19 cellular contexts compared by ENCODE assay signal in the genomic region with DNA sequence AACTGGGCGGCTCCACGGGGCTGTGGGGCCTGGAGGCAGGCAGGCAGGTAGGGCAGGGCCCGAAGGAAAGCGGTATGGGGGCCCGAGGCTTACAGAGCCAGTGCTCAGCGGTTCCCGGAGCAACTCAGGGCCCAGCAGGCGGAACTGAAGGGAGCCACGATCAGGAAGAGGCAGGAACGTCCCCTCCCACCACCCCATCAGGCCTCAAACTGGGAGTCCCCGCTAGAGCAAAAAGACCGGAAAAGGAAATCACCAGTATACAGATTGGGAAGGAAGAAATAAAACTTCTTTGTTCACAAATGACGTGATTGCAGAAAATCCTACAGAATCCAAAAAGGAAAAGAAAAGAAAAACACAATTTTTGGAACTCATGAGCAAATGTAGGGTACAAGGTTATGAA. TPM values are rescaled to one million over a fixed set of nuclear protein-coding genes. Genes with fewer than 3 reads are reported as not detected.
DNase-seq lines count a peak whose midpoint lies in the region.
"Had no signal": no experiment of that assay in that cellular context is flagged by ENCODE, and none has a peak within 500 bp of the region (broad histone marks: within the 10 kb centered on the region; RNA-seq: fewer than 3 reads in every experiment).

No MANE protein-coding gene starts in this region.

- H3K27me3 ChIP-seq in BLaER1 treated with 17β-estradiol and CSF1 and Interleukin-3, amounts not matched to agents 10 nM and 100 nM, result peaks cover 0 to 7% (median 0%) of the 10 kb centered on the region in 11 experiments; a peak in 4 of 22 replicates
- H3K27me3 ChIP-seq in effector memory CD4-positive, alpha-beta T cell (replicated peaks; ENCODE audit: control insufficient read depth, insufficient read depth, low read length, poor library complexity, severe bottlenecking), result peaks cover 4% of the 10 kb centered on the region

- H3K4me3 ChIP-seq in BLaER1 treated with 17β-estradiol and CSF1 and Interleukin-3, amounts not matched to agents 10 nM and 100 nM, result peak overlapping the region in 8 of 10 experiments; percentile 7 to 60 (median 44); a peak in 14 of 20 replicates
- no peak overlapping the region for H3K4me3 ChIP-seq in effector memory CD4-positive, alpha-beta T cell (ENCODE audit: insufficient read depth, low read depth, low read length, poor library complexity, severe bottlenecking)
- H3K4me3 ChIP-seq: HAP-1 had no signal

- H3K9ac ChIP-seq in BLaER1 treated with 17β-estradiol and CSF1 and Interleukin-3, amounts not matched to agents 10 nM and 100 nM, result peak overlapping the region; percentile 68 to 81 (median 78); a peak in 21 of 22 replicates

- H3K36me3 ChIP-seq in BLaER1 treated with 17β-estradiol and CSF1 and Interleukin-3, amounts not matched to agents 10 nM and 100 nM, result no peaks in the 10 kb centered on the region
- H3K36me3 ChIP-seq in effector memory CD4-positive, alpha-beta T cell (ENCODE audit: control insufficient read depth, insufficient read depth, low read length), result no peaks in the 10 kb centered on the region
- H3K36me3 ChIP-seq: HAP-1 had no signal

- no peaks in the 10 kb centered on the region for H4K20me1 ChIP-seq in BLaER1 treated with 17β-estradiol and CSF1 and Interleukin-3, amounts not matched to agents 10 nM and 100 nM

- peaks cover 0 to 8% (median 0%) of the 10 kb centered on the region in 11 experiments; a peak in 2 of 22 replicates for H3K9me3 ChIP-seq in BLaER1 treated with 17β-estradiol and CSF1 and Interleukin-3, amounts not matched to agents 10 nM and 100 nM (replicated peaks in 1 of 11)
- no peaks in the 10 kb centered on the region for H3K9me3 ChIP-seq in effector memory CD4-positive, alpha-beta T cell (ENCODE audit: control insufficient read depth, low read length)
- H3K9me3 ChIP-seq: Caco-2 had no signal

- H3K4me2 ChIP-seq in BLaER1 treated with 17β-estradiol and CSF1 and Interleukin-3, amounts not matched to agents 10 nM and 100 nM, result peak overlapping the region; percentile 69 to 91 (median 82)

- DNase-seq in UCSD-AML1 (lab: John Stamatoyannopoulos, UW; ENCODE audit: unreplicated experiment), result peak; percentile 43
- DNase-seq in dermis blood vessel endothelial cell, result peak; percentile 59
- DNase-seq in lung microvascular endothelial cell (ENCODE audit: low read depth in 2 of 2), result peak; percentile 50 to 63
- DNase-seq in GM19240 (ENCODE audit: insufficient read length, low spot score), result no peak
- no peak for DNase-seq in NCI-H1048 (lab: John Stamatoyannopoulos, UW)
- DNase-seq in effector memory CD4-positive, alpha-beta T cell, result no peak
- no peak for DNase-seq in SHP77 (lab: John Stamatoyannopoulos, UW)
- DNase-seq: Caco-2; CD8-positive, alpha-beta T cell; DND-41; GDM1; GOT3; HFFc6; KBM-7 had no signal

- H3K27ac ChIP-seq in BLaER1 treated with 17β-estradiol and CSF1 and Interleukin-3, amounts not matched to agents 10 nM and 100 nM, result peak overlapping the region; percentile 79 to 90 (median 88)
- no peak overlapping the region for H3K27ac ChIP-seq in effector memory CD4-positive, alpha-beta T cell (ENCODE audit: insufficient read depth, low read length, poor library complexity, severe bottlenecking)
- H3K27ac ChIP-seq: HL-60 had no signal

- H3K4me1 ChIP-seq in BLaER1 treated with 17β-estradiol and CSF1 and Interleukin-3, amounts not matched to agents 10 nM and 100 nM, result peaks cover 11 to 43% (median 36%) of the 10 kb centered on the region in 10 experiments
- H3K4me1 ChIP-seq in effector memory CD4-positive, alpha-beta T cell (ENCODE audit: control insufficient read depth, insufficient read depth, low read length, poor library complexity, severe bottlenecking), result peaks cover 2% of the 10 kb centered on the region
- H3K4me1 ChIP-seq: HAP-1 had no signal

RNA-seq across cellular contexts. Expression of a gene that starts 21.6 kb away (rescaled TPM):
- total RNA-seq in dermis blood vessel endothelial cell (12.2 and 27.7 TPM in 2 replicates), lung microvascular endothelial cell (6.5 and 14.1 TPM in 2 replicates)

RNA-seq across cellular contexts. Expression of a gene that starts 51.1 kb away (rescaled TPM):
- total RNA-seq in dermis blood vessel endothelial cell (not detected in 2 replicates), lung microvascular endothelial cell (not detected in 2 replicates)
- total RNA-seq: A172; B cell; Caco-2; CD8-positive, alpha-beta T cell; HFFc6 had no signal

Comparison
In these comparisons a context has a peak if more than half of its experiments do, and no peak if none do; other contexts are left out.
1. DNase-seq: peak in UCSD-AML1 (single experiment), dermis blood vessel endothelial cell (single experiment) and lung microvascular endothelial cell (2 of 2); none in GM19240 (single experiment), NCI-H1048 (single experiment), effector memory CD4-positive, alpha-beta T cell (0 of 3) and SHP77 (0 of 2).